In genomic region chr6:30212865-30213653, GRCh38 we compare ENCODE assay signal across 1 cellular context.
TF ChIP-seq lines count a peak whose summit lies in the region.

TRIM26 (minus strand) TSS chr6:30213406; CDS start chr6:30199103, 14,303 bp downstream.

TF ChIP-seq in SK-N-SH, 30 proteins besides CTCF, POLR2A, EP300 and RAD21 (continued from another document):
- TF ChIP-seq MAX (IDR thresholded peaks at IDR 0.05; ENCODE audit: low read depth) (peak; percentile 74), IRF3 (IDR thresholded peaks at IDR 0.05; ENCODE audit: low read depth, low read length) (peak; percentile 44; the same call in 1 of the 2 replicates), FOXM1 (IDR thresholded peaks at IDR 0.05; ENCODE audit: low read depth) (no peak), TCF12 (IDR thresholded peaks at IDR 0.05) (no peak)
